In the genomic region with DNA sequence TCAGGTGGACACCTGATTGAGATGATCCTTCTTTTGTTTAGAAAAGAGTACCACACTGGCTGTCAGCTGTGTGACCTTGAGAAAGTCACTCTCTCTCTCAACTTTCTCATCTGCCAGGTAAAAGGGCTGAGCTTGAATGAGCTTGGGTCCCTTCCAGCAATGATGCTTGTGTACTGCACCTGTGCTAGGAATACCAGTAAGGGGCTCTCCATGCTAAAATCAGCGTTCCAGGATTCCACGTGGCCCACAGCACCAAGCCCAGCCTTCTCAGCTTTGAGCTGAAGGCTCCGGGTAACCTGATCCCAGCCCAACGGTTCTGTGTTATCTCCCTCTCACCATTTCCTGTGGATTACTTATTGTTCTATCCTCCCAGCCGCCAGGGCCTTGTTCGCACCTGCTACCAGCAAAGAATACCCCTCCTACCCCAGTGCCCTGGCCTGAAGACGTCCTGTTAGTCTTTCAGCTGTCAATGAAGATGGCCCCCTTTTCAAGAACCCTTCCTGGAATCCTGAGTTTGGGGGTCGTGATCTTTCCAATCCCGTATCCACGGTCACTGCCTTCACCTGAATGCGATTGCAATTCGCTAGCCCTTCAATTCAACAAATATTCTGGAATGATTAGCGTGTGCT, we compare ENCODE assay signal across 1 cellular context.
A peak's percentile ranks its signal among the peaks of the same experiment; 100 is the strongest.
TF ChIP-seq lines count a peak whose summit lies in the region.

No MANE protein-coding gene starts in this region.

TF ChIP-seq in K562, 482 proteins besides CTCF, POLR2A, EP300 and RAD21 (continued from another document and continues in another):
- TF ChIP-seq PRPF4 (IDR thresholded peaks at IDR 0.05; ENCODE audit: insufficient read depth, low read depth, low read length, poor library complexity, severe bottlenecking): no peak
- TF ChIP-seq, protein P1, sequence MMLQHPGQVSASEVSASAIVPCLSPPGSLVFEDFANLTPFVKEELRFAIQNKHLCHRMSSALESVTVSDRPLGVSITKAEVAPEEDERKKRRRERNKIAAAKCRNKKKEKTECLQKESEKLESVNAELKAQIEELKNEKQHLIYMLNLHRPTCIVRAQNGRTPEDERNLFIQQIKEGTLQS (IDR thresholded peaks at IDR 0.05): no peak
- TF ChIP-seq, protein P1 (CRISPR knock-in tag; conservative IDR thresholded peaks at IDR 0.05): no peak
- TF ChIP-seq SMC3 (conservative IDR thresholded peaks at IDR 0.05; ENCODE audit: insufficient read depth, low read depth, low read length): no peak
- no peak for TF ChIP-seq STAT5B (CRISPR knock-in tag; IDR thresholded peaks at IDR 0.05)
- TF ChIP-seq RBM34 (IDR thresholded peaks at IDR 0.05; ENCODE audit: borderline replicate concordance, insufficient read depth, low read length): no peak
- peak; percentile 98 for TF ChIP-seq ETV1 (tag; conservative IDR thresholded peaks at IDR 0.05; ENCODE audit: low read depth)
- no peak for TF ChIP-seq HDGF (IDR thresholded peaks at IDR 0.05)
- TF ChIP-seq TBL1XR1 (IDR thresholded peaks at IDR 0.05; ENCODE audit: low read length in 2 of 2): peak in 1 of 2 experiments; percentile 71; a peak in 2 of 4 replicates
- TF ChIP-seq ZZZ3 (IDR thresholded peaks at IDR 0.05): no peak
- 0 out of 2 replicates have a peak, but pooled peaks have one; percentile 35 for TF ChIP-seq KLF6 (CRISPR knock-in tag; IDR thresholded peaks at IDR 0.05; ENCODE audit: borderline replicate concordance)
- TF ChIP-seq TFAM (CRISPR knock-in tag; conservative IDR thresholded peaks at IDR 0.05): no peak
- peak in 1 of 2 experiments; percentile 28; a peak in 1 of 3 replicates for TF ChIP-seq CBX3 (IDR thresholded peaks at IDR 0.05; ENCODE audit: borderline replicate concordance in 1 of 2, low read length in 2 of 2)
- no peak for TF ChIP-seq ZFP30 (CRISPR knock-in tag; IDR thresholded peaks at IDR 0.05; ENCODE audit: borderline replicate concordance)
- TF ChIP-seq SREBF2 (CRISPR knock-in tag; IDR thresholded peaks at IDR 0.05): no peak
- peak; percentile 85 for TF ChIP-seq BRD9 (IDR thresholded peaks at IDR 0.05; ENCODE audit: low read depth, partially characterized antibody)
- peak; percentile 84 for TF ChIP-seq ZNF644 (tag; IDR thresholded peaks at IDR 0.05; ENCODE audit: low read depth)
- TF ChIP-seq CREBBP (IDR thresholded peaks at IDR 0.05; ENCODE audit: low read depth, low read length): no peak
- TF ChIP-seq POLR2AphosphoS5 (IDR thresholded peaks at IDR 0.05; ENCODE audit: control insufficient read depth, insufficient read depth, low read depth, low read length): peak; percentile 68
- TF ChIP-seq GATAD2A (IDR thresholded peaks at IDR 0.05): peak; percentile 84
- TF ChIP-seq DEAF1 (CRISPR knock-in tag; IDR thresholded peaks at IDR 0.05): no peak
- no peak for TF ChIP-seq HMG20A (CRISPR knock-in tag; conservative IDR thresholded peaks at IDR 0.05)
- no peak for TF ChIP-seq NFATC3 (IDR thresholded peaks at IDR 0.05)
- no peak for TF ChIP-seq HDAC6 (IDR thresholded peaks at IDR 0.05; ENCODE audit: low read depth, low read length)
- no peak for TF ChIP-seq ZBTB1 (CRISPR knock-in tag; IDR thresholded peaks at IDR 0.05; ENCODE audit: borderline replicate concordance, low read depth)
- peak; percentile 69 for TF ChIP-seq VEZF1 (CRISPR knock-in tag; IDR thresholded peaks at IDR 0.05)
- peak; percentile 26 for TF ChIP-seq CCNT2 (IDR thresholded peaks at IDR 0.05; ENCODE audit: borderline replicate concordance, extremely low read depth, insufficient read length, low read depth, low read length)
- TF ChIP-seq EZH2 (IDR thresholded peaks at IDR 0.05; ENCODE audit: borderline replicate concordance, low read depth, low read length): no peak
- TF ChIP-seq MITF (IDR thresholded peaks at IDR 0.05): no peak
- no peak for TF ChIP-seq PHTF2 (CRISPR knock-in tag; IDR thresholded peaks at IDR 0.05)
- peak; percentile 97 for TF ChIP-seq ETS1 (conservative IDR thresholded peaks at IDR 0.05; ENCODE audit: control insufficient read depth, low read depth, low read length)
- TF ChIP-seq CREB5 (CRISPR knock-in tag; IDR thresholded peaks at IDR 0.05): no peak
- TF ChIP-seq, protein P2, sequence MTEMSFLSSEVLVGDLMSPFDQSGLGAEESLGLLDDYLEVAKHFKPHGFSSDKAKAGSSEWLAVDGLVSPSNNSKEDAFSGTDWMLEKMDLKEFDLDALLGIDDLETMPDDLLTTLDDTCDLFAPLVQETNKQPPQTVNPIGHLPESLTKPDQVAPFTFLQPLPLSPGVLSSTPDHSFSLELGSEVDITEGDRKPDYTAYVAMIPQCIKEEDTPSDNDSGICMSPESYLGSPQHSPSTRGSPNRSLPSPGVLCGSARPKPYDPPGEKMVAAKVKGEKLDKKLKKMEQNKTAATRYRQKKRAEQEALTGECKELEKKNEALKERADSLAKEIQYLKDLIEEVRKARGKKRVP (CRISPR knock-in tag; IDR thresholded peaks at IDR 0.05): no peak; the same call in 1 of the 2 replicates
- TF ChIP-seq SMARCA4 (IDR thresholded peaks at IDR 0.05): peak; percentile 78
- no peak for TF ChIP-seq DNMT1 (IDR thresholded peaks at IDR 0.05)
- no peak for TF ChIP-seq ZNF77 (CRISPR knock-in tag; IDR thresholded peaks at IDR 0.05)
- TF ChIP-seq ELF4 (CRISPR knock-in tag; IDR thresholded peaks at IDR 0.05): no peak
- no peak for TF ChIP-seq ZNF347 (CRISPR knock-in tag; IDR thresholded peaks at IDR 0.05; ENCODE audit: low read depth)
- peak; percentile 92; the same call in 1 of the 2 replicates for TF ChIP-seq ZNF584 (CRISPR knock-in tag; IDR thresholded peaks at IDR 0.05; ENCODE audit: low read depth)
- peak; percentile 24; the same call in 1 of the 2 replicates for TF ChIP-seq E2F3 (CRISPR knock-in tag; IDR thresholded peaks at IDR 0.05)
- TF ChIP-seq TFE3 (CRISPR knock-in tag; IDR thresholded peaks at IDR 0.05): no peak
- peak; percentile 59 for TF ChIP-seq DACH1 (IDR thresholded peaks at IDR 0.05; ENCODE audit: partially characterized antibody)
- TF ChIP-seq EGR1 (conservative IDR thresholded peaks at IDR 0.05): no peak
- TF ChIP-seq IRF9 (tag; IDR thresholded peaks at IDR 0.05): no peak
- no peak for TF ChIP-seq ZNF561 (CRISPR knock-in tag; conservative IDR thresholded peaks at IDR 0.05)
- TF ChIP-seq ARNT (IDR thresholded peaks at IDR 0.05): peak in 1 of 2 experiments; percentile 66; a peak in 1 of 4 replicates
- no peak for TF ChIP-seq NCOA2 (IDR thresholded peaks at IDR 0.05; ENCODE audit: partially characterized antibody in 2 of 2)
- peak; percentile 9; the same call in 1 of the 2 replicates for TF ChIP-seq TAF7 (tag; IDR thresholded peaks at IDR 0.05)
- TF ChIP-seq RBM14 (IDR thresholded peaks at IDR 0.05; ENCODE audit: borderline replicate concordance, insufficient read depth, low read depth, low read length): no peak
- no peak for TF ChIP-seq ZNF764 (CRISPR knock-in tag; IDR thresholded peaks at IDR 0.05; ENCODE audit: low read depth)
- no peak for TF ChIP-seq NR0B1 (IDR thresholded peaks at IDR 0.05; ENCODE audit: partially characterized antibody)
- TF ChIP-seq, protein P3, sequence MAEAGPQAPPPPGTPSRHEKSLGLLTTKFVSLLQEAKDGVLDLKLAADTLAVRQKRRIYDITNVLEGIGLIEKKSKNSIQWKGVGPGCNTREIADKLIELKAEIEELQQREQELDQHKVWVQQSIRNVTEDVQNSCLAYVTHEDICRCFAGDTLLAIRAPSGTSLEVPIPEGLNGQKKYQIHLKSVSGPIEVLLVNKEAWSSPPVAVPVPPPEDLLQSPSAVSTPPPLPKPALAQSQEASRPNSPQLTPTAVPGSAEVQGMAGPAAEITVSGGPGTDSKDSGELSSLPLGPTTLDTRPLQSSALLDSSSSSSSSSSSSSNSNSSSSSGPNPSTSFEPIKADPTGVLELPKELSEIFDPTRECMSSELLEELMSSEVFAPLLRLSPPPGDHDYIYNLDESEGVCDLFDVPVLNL (CRISPR knock-in tag; IDR thresholded peaks at IDR 0.05; ENCODE audit: low read depth): no peak
